ENCODE assay signal across 8 cellular contexts in genomic region chr17:82063424-82064415, GRCh38. TPM values are rescaled to one million over a fixed set of nuclear protein-coding genes. Genes with fewer than 3 reads are reported as not detected.
DNase-seq lines count a peak whose midpoint lies in the region; ATAC-seq and TF ChIP-seq lines count a peak whose summit lies in the region.

No MANE protein-coding gene starts in this region.

- CTCF ChIA-PET in CD8-positive, alpha-beta T cell (lab: Charles Lee) = no interaction called here
- CTCF ChIA-PET in HEK293T (lab: Yijun Ruan, JAX) = no interaction called here

- no peaks in the 10 kb centered on the region for H3K9me3 ChIP-seq in CD8-positive, alpha-beta T cell (ENCODE audit: low read length)
- H3K9me3 ChIP-seq in colonic mucosa = no peaks in the 10 kb centered on the region

- H3K4me3 ChIP-seq in CD8-positive, alpha-beta T cell (ENCODE audit: low read depth, low read length) = no peak overlapping the region
- H3K4me3 ChIP-seq in LNCaP clone FGC (ENCODE audit: low read depth, low read length) (peak overlapping the region; percentile 74), colonic mucosa (peak overlapping the region; percentile 98)

- H3K36me3 Mint-ChIP-seq in CD8-positive, alpha-beta T cell = peaks cover 19% of the 10 kb centered on the region
- peaks cover 3% of the 10 kb centered on the region for H3K36me3 Mint-ChIP-seq in nephron (ENCODE audit: low read depth)

- POLR2A ChIA-PET in CD8-positive, alpha-beta T cell (lab: Charles Lee) = interaction anchor here (3.0 kb wide), 1 partner anchor 13 kb away, joined by 16 read pairs; the partner anchor contains the start of genes GPS1 and RFNG
- POLR2A ChIA-PET in HEK293T (lab: Yijun Ruan, JAX) = interaction anchor here (0.7 to 6.8 kb wide), 9 partner anchors 10 to 130 kb away, joined by 3 to 46 read pairs (median 4); partner anchors contain the start of genes DCXR, FASN, GPS1 and RAC3

- H3K27ac ChIP-seq in CD8-positive, alpha-beta T cell (ENCODE audit: low read depth, low read length) = no peak overlapping the region
- no peak overlapping the region for H3K27ac ChIP-seq in colonic mucosa

- no peaks in the 10 kb centered on the region for H3K27me3 ChIP-seq in CD8-positive, alpha-beta T cell (ENCODE audit: insufficient read depth, low read length)
- H3K27me3 ChIP-seq in colonic mucosa = no peaks in the 10 kb centered on the region

- H3K27me3 Mint-ChIP-seq in CD8-positive, alpha-beta T cell (ENCODE audit: low read depth) = no peaks in the 10 kb centered on the region
- no peaks in the 10 kb centered on the region for H3K27me3 Mint-ChIP-seq in nephron (ENCODE audit: low read depth)

- H3K4me3 Mint-ChIP-seq in CD8-positive, alpha-beta T cell = peak overlapping the region; percentile 71
- peak overlapping the region; percentile 68 to 76 (median 75) for H3K4me3 Mint-ChIP-seq in nephron

- no peaks in the 10 kb centered on the region for H3K9me3 Mint-ChIP-seq in CD8-positive, alpha-beta T cell
- H3K9me3 Mint-ChIP-seq in nephron = no peaks in the 10 kb centered on the region

- peaks cover 20% of the 10 kb centered on the region for H3K4me1 ChIP-seq in CD8-positive, alpha-beta T cell (ENCODE audit: insufficient read depth, low read length)
- peaks cover 8% of the 10 kb centered on the region for H3K4me1 ChIP-seq in colonic mucosa

- peak overlapping the region; percentile 74 for H3K27ac Mint-ChIP-seq in CD8-positive, alpha-beta T cell
- no peak overlapping the region for H3K27ac Mint-ChIP-seq in nephron

- H3K4me1 Mint-ChIP-seq in CD8-positive, alpha-beta T cell (ENCODE audit: low read depth) = peaks cover 14% of the 10 kb centered on the region
- H3K4me1 Mint-ChIP-seq in nephron = no peaks in the 10 kb centered on the region

- intact Hi-C loops in CD8-positive, alpha-beta T cell (cut with DNase I, micrococcal nuclease) = loop anchor here (1.0 to 2.0 kb wide), 2 partner anchors 35 to 63 kb away; partner anchors contain the start of gene FASN (in 2 of the 2)
- intact Hi-C loops in colonic mucosa (cut with DNase I) = no loop called here

- H3K9ac ChIP-seq in colonic mucosa (ENCODE audit: low read depth in 2 of 2, low read length in 2 of 2) = peak overlapping the region in 1 of 2 donors; percentile 72

- no peak for ATAC-seq in CD8-positive, alpha-beta T cell
- no peak for ATAC-seq in HG02852 (IDR thresholded peaks at IDR 0.05; ENCODE audit: unreplicated experiment)

- TF ChIP-seq CTCF in CD8-positive, alpha-beta T cell (IDR thresholded peaks at IDR 0.05) = no peak
- TF ChIP-seq CTCF in LNCaP clone FGC (IDR thresholded peaks at IDR 0.05; ENCODE audit: control insufficient read depth, extremely low read depth, insufficient read depth) (no peak), colonic mucosa (IDR thresholded peaks at IDR 0.05) (no peak), nephron (IDR thresholded peaks at IDR 0.05; ENCODE audit: unreplicated experiment in 3 of 3) (no peak)

- peak in 1 of 7 experiments; percentile 19 for DNase-seq in CD8-positive, alpha-beta T cell
- DNase-seq in LNCaP clone FGC (ENCODE audit: low read depth) (peak; percentile 34), colonic mucosa (no peak), HEK293T (ENCODE audit: extremely low spot score) (no peak), NK-92 (lab: John Stamatoyannopoulos, UW; ENCODE audit: unreplicated experiment) (no peak), HCEC 1CT (no peak)

- peaks cover 10% of the 10 kb centered on the region for H3K36me3 ChIP-seq in CD8-positive, alpha-beta T cell (ENCODE audit: insufficient read depth, low read length)
- peaks cover 13% of the 10 kb centered on the region for H3K36me3 ChIP-seq in colonic mucosa

TF ChIP-seq in HEK293T, 16 proteins besides CTCF, POLR2A, EP300 and RAD21:
- no peak for TF ChIP-seq ZNF384 (IDR thresholded peaks at IDR 0.05)
- TF ChIP-seq ARNT (IDR thresholded peaks at IDR 0.05) = no peak
- no peak for TF ChIP-seq CTBP1 (IDR thresholded peaks at IDR 0.05; ENCODE audit: borderline replicate concordance)
- TF ChIP-seq HDGF (IDR thresholded peaks at IDR 0.05; ENCODE audit: borderline replicate concordance) = no peak
- no peak for TF ChIP-seq FOXM1 (IDR thresholded peaks at IDR 0.05; ENCODE audit: borderline replicate concordance)
- TF ChIP-seq SUZ12 (IDR thresholded peaks at IDR 0.05) = no peak
- no peak for TF ChIP-seq LEF1 (IDR thresholded peaks at IDR 0.05; ENCODE audit: borderline replicate concordance)
- no peak for TF ChIP-seq TARDBP (IDR thresholded peaks at IDR 0.05)
- no peak for TF ChIP-seq NFRKB (IDR thresholded peaks at IDR 0.05)
- no peak for TF ChIP-seq L3MBTL2 (conservative IDR thresholded peaks at IDR 0.05)
- no peak for TF ChIP-seq FOXA1 (IDR thresholded peaks at IDR 0.05)
- TF ChIP-seq, protein P1, sequence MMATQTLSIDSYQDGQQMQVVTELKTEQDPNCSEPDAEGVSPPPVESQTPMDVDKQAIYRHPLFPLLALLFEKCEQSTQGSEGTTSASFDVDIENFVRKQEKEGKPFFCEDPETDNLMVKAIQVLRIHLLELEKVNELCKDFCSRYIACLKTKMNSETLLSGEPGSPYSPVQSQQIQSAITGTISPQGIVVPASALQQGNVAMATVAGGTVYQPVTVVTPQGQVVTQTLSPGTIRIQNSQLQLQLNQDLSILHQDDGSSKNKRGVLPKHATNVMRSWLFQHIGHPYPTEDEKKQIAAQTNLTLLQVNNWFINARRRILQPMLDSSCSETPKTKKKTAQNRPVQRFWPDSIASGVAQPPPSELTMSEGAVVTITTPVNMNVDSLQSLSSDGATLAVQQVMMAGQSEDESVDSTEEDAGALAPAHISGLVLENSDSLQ (IDR thresholded peaks at IDR 0.05) = no peak
- TF ChIP-seq SP1 (IDR thresholded peaks at IDR 0.05) = no peak
- no peak for TF ChIP-seq FOXK2 (IDR thresholded peaks at IDR 0.05)
- no peak for TF ChIP-seq BHLHE40 (IDR thresholded peaks at IDR 0.05; ENCODE audit: borderline replicate concordance)

RNA-seq across cellular contexts. Expression of gene DUS1L, which starts 1.9 kb away (rescaled TPM):
- 100 to 1,000 TPM; 159 to 174 TPM for total RNA-seq in CD8-positive, alpha-beta T cell
- total RNA-seq in colonic mucosa = 100 to 1,000 TPM; 113 to 253 TPM

RNA-seq across cellular contexts. Expression of gene GPS1, which starts 12.0 kb away (rescaled TPM):
- 10 to 100 TPM; 72.0 to 72.8 TPM for total RNA-seq in CD8-positive, alpha-beta T cell
- 100 to 1,000 TPM in 1 of 2 donors, 10 to 100 TPM in 1; 70.8 to 129 TPM for total RNA-seq in colonic mucosa

RNA-seq across cellular contexts. Expression of gene RFNG, which starts 12.1 kb away (rescaled TPM):
- 10 to 100 TPM; 26.2 to 27.2 TPM for total RNA-seq in CD8-positive, alpha-beta T cell
- total RNA-seq in colonic mucosa = 10 to 100 TPM; 30.6 to 32.1 TPM

RNA-seq across cellular contexts. Expression of gene DCXR, which starts 26.2 kb away (rescaled TPM):
- total RNA-seq in CD8-positive, alpha-beta T cell = 10 to 100 TPM; 71.7 to 77.7 TPM
- total RNA-seq in colonic mucosa = 100 to 1,000 TPM; 115 to 183 TPM

RNA-seq across cellular contexts. Expression of gene RAC3, which starts 32.2 kb away (rescaled TPM):
- total RNA-seq in CD8-positive, alpha-beta T cell = 1 to 10 TPM; 2.1 to 3.5 TPM
- 10 to 100 TPM in 1 of 2 donors, 1 to 10 TPM in 1; 7.0 to 16.6 TPM for total RNA-seq in colonic mucosa
